In genomic region chr10:80492875-80493413, GRCh38 we compare ENCODE assay signal across 10 cellular contexts. TPM values are rescaled to one million over a fixed set of nuclear protein-coding genes. Genes with fewer than 3 reads are reported as not detected.
DNase-seq lines count a peak whose midpoint lies in the region; ATAC-seq and TF ChIP-seq lines count a peak whose summit lies in the region.
"Had no signal": no experiment of that assay in that cellular context is flagged by ENCODE, and none has a peak within 500 bp of the region (broad histone marks: within the 10 kb centered on the region; RNA-seq: fewer than 3 reads in every experiment).

No MANE protein-coding gene starts in this region.

- no peaks in the 10 kb centered on the region for H3K9me2 ChIP-seq in hepatocyte (replicated peaks; ENCODE audit: insufficient read depth)

- no peak overlapping the region for H3K4me3 ChIP-seq in hepatocyte
- H3K4me3 ChIP-seq in adrenal gland = no peak overlapping the region
- H3K4me3 ChIP-seq: right atrium auricular region had no signal

- H3K27ac ChIP-seq in hepatocyte = peak overlapping the region; percentile 68
- H3K27ac ChIP-seq in adrenal gland = peak overlapping the region in 1 of 5 donors; percentile 48

- H4K20me1 ChIP-seq in hepatocyte (ENCODE audit: insufficient read depth, poor library complexity, severe bottlenecking) = peaks cover 23% of the 10 kb centered on the region

- peaks cover 90% of the 10 kb centered on the region for H3K79me2 ChIP-seq in hepatocyte

- H3K4me1 ChIP-seq in hepatocyte (ENCODE audit: insufficient read depth) (peaks cover 55% of the 10 kb centered on the region), adrenal gland (replicated peaks in 1 of 2) (peaks cover 18 to 42% of the 10 kb centered on the region in 2 donors)

- TF ChIP-seq CTCF in hepatocyte (IDR thresholded peaks at IDR 0.05; ENCODE audit: poor library complexity) (no peak), omental fat pad (IDR thresholded peaks at IDR 0.05) (no peak), adrenal gland (IDR thresholded peaks at IDR 0.05) (no peak)

- 82% methylated on average over 4 of the region's 4 CpGs for WGBS in hepatocyte (ENCODE audit: low lambda C conversion rate, missing lambda C conversion rate)
- WGBS in adrenal gland, 4 donors = 86 to 88% (median 86%) methylated on average over 4 of the region's 4 CpGs

- ATAC-seq in GM18502 (IDR thresholded peaks at IDR 0.05; ENCODE audit: poor library complexity, unreplicated experiment) = peak; percentile 38
- peak; percentile 44 for ATAC-seq in GM21515 (IDR thresholded peaks at IDR 0.05; ENCODE audit: unreplicated experiment)
- no peak for ATAC-seq in omental fat pad (ENCODE audit: low FRiP score)
- no peak for ATAC-seq in esophagus mucosa

- no peak overlapping the region for H2AFZ ChIP-seq in hepatocyte

- H3K27ac Mint-ChIP-seq in IgD-negative memory B cell = peak overlapping the region in 2 of 3 donors; percentile 2 to 64

- TF ChIP-seq POLR2A in adrenal gland (IDR thresholded peaks at IDR 0.05) = no peak

- intact Hi-C loops in adrenal gland (cut with DNase I) = no loop called here

- H3K9me3 Mint-ChIP-seq in IgD-negative memory B cell = peaks cover 0 to 4% (median 3%) of the 10 kb centered on the region in 3 donors

- H3K4me2 ChIP-seq in hepatocyte = peak overlapping the region; percentile 24

- peak overlapping the region in 1 of 4 donors; percentile 72 for H3K4me3 Mint-ChIP-seq in IgD-negative memory B cell

- H3K36me3 Mint-ChIP-seq in IgD-negative memory B cell = peaks cover 26% of the 10 kb centered on the region

- peaks cover 19 to 33% (median 27%) of the 10 kb centered on the region in 3 donors for H3K4me1 Mint-ChIP-seq in IgD-negative memory B cell

- H3K36me3 ChIP-seq in hepatocyte (replicated peaks; ENCODE audit: insufficient read depth, low read depth) (peaks cover 6% of the 10 kb centered on the region), adrenal gland (replicated peaks in 1 of 2) (peaks cover 0 to 4% of the 10 kb centered on the region in 2 donors)

- no peaks in the 10 kb centered on the region for H3K9me3 ChIP-seq in hepatocyte (ENCODE audit: low read depth)
- peaks cover 0 to 4% (median 0%) of the 10 kb centered on the region in 3 donors for H3K9me3 ChIP-seq in adrenal gland (replicated peaks in 1 of 3)
- H3K9me3 ChIP-seq: right atrium auricular region had no signal

- H3K27me3 Mint-ChIP-seq in IgD-negative memory B cell = no peaks in the 10 kb centered on the region

- H3K27me3 ChIP-seq in hepatocyte = no peaks in the 10 kb centered on the region
- H3K27me3 ChIP-seq in adrenal gland = no peaks in the 10 kb centered on the region
- H3K27me3 ChIP-seq: right atrium auricular region had no signal

- DNase-seq in hepatocyte (ENCODE audit: low spot score) = no peak
- no peak for DNase-seq in omental fat pad (ENCODE audit: low spot score)
- DNase-seq in stimulated activated CD8-positive, alpha-beta memory T cell treated with anti-CD3 and anti-CD28 coated beads, Interleukin-4, amount 100 ng/mL, for 48 hours = no peak
- DNase-seq in adrenal gland = no peak
- DNase-seq: Right ventricle myocardium superior had no signal

RNA-seq across cellular contexts. Expression of gene TSPAN14, which starts 38.8 kb away (rescaled TPM):
- polyA plus RNA-seq in IgD-negative memory B cell = 45.0 TPM
- 55.1 and 65.9 TPM in 2 replicates for total RNA-seq in hepatocyte
- 90.4 and 104 TPM in 2 replicates for polyA plus RNA-seq in hepatocyte
- 100 to 1,000 TPM in 2 of 4 donors, 10 to 100 TPM in 2; 42.4 to 114 (median 91.6) TPM for total RNA-seq in omental fat pad
- total RNA-seq in adrenal gland = 100 to 1,000 TPM in 1 of 8 donors, 10 to 100 TPM in 7; 31.4 to 112 (median 54.6) TPM
- 10 to 100 TPM; 13.1 to 19.5 (median 17.9) TPM for polyA plus RNA-seq in adrenal gland
- 94.6 TPM for total RNA-seq in esophagus mucosa

RNA-seq across cellular contexts. Expression of gene SH2D4B, which starts 44.8 kb away (rescaled TPM):
- polyA plus RNA-seq in IgD-negative memory B cell (not detected), hepatocyte (not detected in 2 replicates), adrenal gland (under 1 TPM in 1 of 3 donors, not detected in 2; 0.07 TPM)
- total RNA-seq in hepatocyte (not detected in 2 replicates), omental fat pad (under 1 TPM in 1 of 4 donors, not detected in 3; 0.13 TPM), adrenal gland (under 1 TPM in 1 of 8 donors, not detected in 7; 0.35 TPM), esophagus mucosa (0.04 TPM)
- total RNA-seq: Right ventricle myocardium superior had no signal

Comparison
In these comparisons a context has a peak if more than half of its experiments do, and no peak if none do; other contexts are left out.
1. ATAC-seq: peak in GM18502 (single experiment) and GM21515 (single experiment); none in omental fat pad (single experiment) and esophagus mucosa (single experiment).